ENCODE assay signal across 13 cellular contexts in genomic region chr15:96264801-96265515, GRCh38.
DNase-seq lines count a peak whose midpoint lies in the region; TF ChIP-seq lines count a peak whose summit lies in the region.
"Had no signal": no experiment of that assay in that cellular context is flagged by ENCODE, and none has a peak within 500 bp of the region (broad histone marks: within the 10 kb centered on the region; RNA-seq: fewer than 3 reads in every experiment).

No MANE protein-coding gene starts in this region.

- no peak overlapping the region for H3K4me3 Mint-ChIP-seq in progenitor cell of endocrine pancreas (ENCODE audit: low read depth)
- H3K4me3 Mint-ChIP-seq: activated naive CD4-positive, alpha-beta T cell treated with anti-CD3 and anti-CD28 coated beads, Interleukin-2, amount 50 U/mL, for 24 hours; effector memory CD8-positive, alpha-beta T cell; IgD-negative memory B cell had no signal

- H3K27me3 Mint-ChIP-seq in progenitor cell of endocrine pancreas, result no peaks in the 10 kb centered on the region
- H3K27me3 Mint-ChIP-seq: IgD-negative memory B cell had no signal

- no peaks in the 10 kb centered on the region for H3K36me3 ChIP-seq in GM23248 (ENCODE audit: low read depth)

- H3K27me3 ChIP-seq in GM23248 (replicated peaks; ENCODE audit: insufficient read depth), result no peaks in the 10 kb centered on the region

- H3K4me3 ChIP-seq in GM23248, result no peak overlapping the region
- no peak overlapping the region for H3K4me3 ChIP-seq in fibroblast of the aortic adventitia (ENCODE audit: low read depth, low read length)

- H3K4me1 ChIP-seq in GM23248 (ENCODE audit: insufficient read depth), result peaks cover 24% of the 10 kb centered on the region

- H3K27ac ChIP-seq in GM23248, result no peak overlapping the region
- H3K27ac ChIP-seq in RWPE1, result no peak overlapping the region
- H3K27ac ChIP-seq in caudate nucleus (ENCODE audit: low read depth, low read length), result no peak overlapping the region

- no peaks in the 10 kb centered on the region for H3K36me3 Mint-ChIP-seq in progenitor cell of endocrine pancreas (ENCODE audit: insufficient read depth)
- H3K36me3 Mint-ChIP-seq: activated naive CD4-positive, alpha-beta T cell treated with anti-CD3 and anti-CD28 coated beads, Interleukin-2, amount 50 U/mL, for 24 hours; CD8-positive, alpha-beta memory T cell; IgD-negative memory B cell had no signal

- no peaks in the 10 kb centered on the region for H3K79me2 ChIP-seq in GM23248 (ENCODE audit: insufficient read depth)

- POLR2A ChIA-PET in RWPE1 (lab: Yijun Ruan, JAX; ENCODE audit: low non-redundant PET), result no interaction called here

- no peak overlapping the region for H2AFZ ChIP-seq in GM23248

- H3F3A ChIP-seq in GM23248 (ENCODE audit: insufficient read depth), result no peaks in the 10 kb centered on the region

- H4K20me1 ChIP-seq in GM23248 (ENCODE audit: insufficient read depth), result no peaks in the 10 kb centered on the region

- TF ChIP-seq CTCF in RWPE1 (conservative IDR thresholded peaks at IDR 0.05; ENCODE audit: low read depth), result no peak
- no peak for TF ChIP-seq CTCF in fibroblast of the aortic adventitia (IDR thresholded peaks at IDR 0.05; ENCODE audit: insufficient read depth, low read length)
- no peak for TF ChIP-seq CTCF in progenitor cell of endocrine pancreas (IDR thresholded peaks at IDR 0.05; ENCODE audit: unreplicated experiment)

- peak overlapping the region; percentile 30 for H3K4me2 ChIP-seq in GM23248 (ENCODE audit: unreplicated experiment)

- peak overlapping the region; percentile 75 for H3K27ac Mint-ChIP-seq in progenitor cell of endocrine pancreas
- H3K27ac Mint-ChIP-seq: activated naive CD4-positive, alpha-beta T cell treated with anti-CD3 and anti-CD28 coated beads, Interleukin-2, amount 50 U/mL, for 24 hours; CD8-positive, alpha-beta memory T cell; effector memory CD8-positive, alpha-beta T cell; IgD-negative memory B cell had no signal

- H3K4me1 Mint-ChIP-seq in progenitor cell of endocrine pancreas (ENCODE audit: low read depth), result peaks cover 49% of the 10 kb centered on the region
- H3K4me1 Mint-ChIP-seq: activated naive CD4-positive, alpha-beta T cell treated with anti-CD3 and anti-CD28 coated beads, Interleukin-2, amount 50 U/mL, for 24 hours; CD8-positive, alpha-beta memory T cell; IgD-negative memory B cell had no signal

- no peaks in the 10 kb centered on the region for H3K9me3 ChIP-seq in GM23248 (ENCODE audit: low read depth)

- 58% methylated on average over 8 of the region's 8 CpGs for WGBS in GM23248 (ENCODE audit: low coverage in 1 of 2, low lambda C conversion rate in 2 of 2, missing lambda C conversion rate in 2 of 2), 2 experiments

- CTCF ChIA-PET in RWPE1 (lab: Yijun Ruan, JAX), result interaction anchor here (0.6 kb wide), 1 partner anchor 708 kb away, joined by 6 read pairs; no protein-coding TSS in a partner anchor

- H3K9me2 ChIP-seq in GM23248 (ENCODE audit: insufficient read depth), result no peaks in the 10 kb centered on the region

- DNase-seq in GM23248 (peak; percentile 53), RWPE1 (ENCODE audit: low spot score) (peak; percentile 20), fibroblast of the aortic adventitia (ENCODE audit: low read depth) (peak; percentile 41), progenitor cell of endocrine pancreas (ENCODE audit: low spot score, unreplicated experiment) (no peak), NOMO-1 (lab: John Stamatoyannopoulos, UW; ENCODE audit: unreplicated experiment in 2 of 2) (no peak), activated gamma-delta T cell treated with Interleukin-2 at 50 U/mL for 16 hours (no peak), caudate nucleus (lab: John Stamatoyannopoulos, UW) (no peak)
- no peak for DNase-seq in stimulated activated CD4-positive, alpha-beta T cell treated with anti-CD3 and anti-CD28 coated beads, Interleukin-2, amount 100 ng/mL, for 24 hours
- DNase-seq: activated CD4-positive, alpha-beta T cell treated with anti-CD3 and anti-CD28 coated beads, Interleukin-2, amount 50 U/mL, for 4 hours; CD8-positive, alpha-beta memory T cell; effector memory CD8-positive, alpha-beta T cell had no signal

- H3K9me3 Mint-ChIP-seq in progenitor cell of endocrine pancreas (ENCODE audit: low read depth), result peaks cover 4% of the 10 kb centered on the region
- H3K9me3 Mint-ChIP-seq: activated naive CD4-positive, alpha-beta T cell treated with anti-CD3 and anti-CD28 coated beads, Interleukin-2, amount 50 U/mL, for 24 hours; IgD-negative memory B cell had no signal

- H3K9ac ChIP-seq in GM23248, result no peak overlapping the region

- in situ Hi-C loops in GM23248 (cut with MboI), result no loop called here

Comparison
In these comparisons a context has a peak if more than half of its experiments do, and no peak if none do; other contexts are left out.
1. DNase-seq: peak in GM23248 (single experiment), RWPE1 (single experiment) and fibroblast of the aortic adventitia (single experiment); none in progenitor cell of endocrine pancreas (single experiment), NOMO-1 (0 of 2), activated gamma-delta T cell treated with Interleukin-2 at 50 U/mL for 16 hours (single experiment), caudate nucleus (0 of 61) and stimulated activated CD4-positive, alpha-beta T cell treated with anti-CD3 and anti-CD28 coated beads, Interleukin-2, amount 100 ng/mL, for 24 hours (0 of 2).